1 cellular context compared by ENCODE assay signal in the genomic region with DNA sequence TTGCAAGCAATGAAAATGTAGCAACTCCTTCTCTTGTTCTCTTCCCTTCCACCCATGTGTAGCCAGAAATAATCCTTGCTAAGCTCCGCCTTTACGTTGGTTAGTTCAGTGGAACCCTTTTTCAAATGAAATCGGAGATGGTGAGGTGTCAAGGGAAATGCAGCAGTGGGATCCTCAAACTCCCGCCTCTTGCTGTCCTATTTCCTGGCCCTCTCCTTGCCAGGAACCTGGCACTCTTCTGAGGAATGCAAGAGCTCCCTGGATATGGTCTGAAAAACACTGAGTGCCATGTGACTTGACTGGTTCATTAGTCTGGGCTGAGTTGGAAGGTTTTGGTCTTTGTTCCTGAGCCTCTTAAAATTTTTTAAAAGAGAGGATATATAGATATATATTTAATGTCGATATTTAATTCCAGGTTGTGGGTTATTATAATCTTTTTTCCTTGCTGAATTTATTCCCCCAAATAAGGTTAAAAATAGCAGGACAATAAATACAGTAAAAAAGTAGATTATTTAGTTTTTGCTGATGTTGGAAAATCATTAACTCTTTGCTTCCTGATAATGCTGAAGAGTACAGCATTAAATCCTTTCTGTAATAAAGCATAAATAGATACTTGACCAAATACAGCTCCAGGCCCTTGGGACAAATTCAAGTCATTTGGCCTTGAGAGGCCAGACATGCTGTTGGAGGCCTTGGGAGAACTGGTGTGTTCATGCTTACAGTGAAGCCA.
TF ChIP-seq lines count a peak whose summit lies in the region.

No MANE protein-coding gene starts in this region.

TF ChIP-seq in HepG2, 621 proteins besides CTCF, POLR2A, EP300 and RAD21 (continued from another document):
- TF ChIP-seq FUBP1 (CRISPR knock-in tag; IDR thresholded peaks at IDR 0.05; ENCODE audit: borderline replicate concordance): no peak
- TF ChIP-seq SIX1 (CRISPR knock-in tag; IDR thresholded peaks at IDR 0.05; ENCODE audit: borderline replicate concordance): no peak
- no peak for TF ChIP-seq ZNF451 (CRISPR knock-in tag; IDR thresholded peaks at IDR 0.05)
- TF ChIP-seq, protein P1, sequence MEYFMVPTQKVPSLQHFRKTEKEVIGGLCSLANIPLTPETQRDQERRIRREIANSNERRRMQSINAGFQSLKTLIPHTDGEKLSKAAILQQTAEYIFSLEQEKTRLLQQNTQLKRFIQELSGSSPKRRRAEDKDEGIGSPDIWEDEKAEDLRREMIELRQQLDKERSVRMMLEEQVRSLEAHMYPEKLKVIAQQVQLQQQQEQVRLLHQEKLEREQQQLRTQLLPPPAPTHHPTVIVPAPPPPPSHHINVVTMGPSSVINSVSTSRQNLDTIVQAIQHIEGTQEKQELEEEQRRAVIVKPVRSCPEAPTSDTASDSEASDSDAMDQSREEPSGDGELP (IDR thresholded peaks at IDR 0.05; ENCODE audit: borderline replicate concordance, low read depth): no peak
- no peak for TF ChIP-seq CCDC6 (CRISPR knock-in tag; IDR thresholded peaks at IDR 0.05)
